Comparison of ENCODE assay signal across 9 cellular contexts in genomic region chr5:140591747-140592372, GRCh38. TPM values are rescaled to one million over a fixed set of nuclear protein-coding genes. Genes with fewer than 3 reads are reported as not detected.
DNase-seq lines count a peak whose midpoint lies in the region; ATAC-seq lines count a peak whose summit lies in the region.
"Had no signal": no experiment of that assay in that cellular context is flagged by ENCODE, and none has a peak within 500 bp of the region (broad histone marks: within the 10 kb centered on the region; RNA-seq: fewer than 3 reads in every experiment).

No MANE protein-coding gene starts in this region.

- no peaks in the 10 kb centered on the region for H3K9me3 ChIP-seq in adipocyte (ENCODE audit: control insufficient read depth, low read length)

- H3K4me1 ChIP-seq in adipocyte (ENCODE audit: control insufficient read depth, insufficient read depth, low read length): peaks cover 47% of the 10 kb centered on the region

- no peaks in the 10 kb centered on the region for H3K27me3 ChIP-seq in adipocyte (replicated peaks; ENCODE audit: control insufficient read depth, insufficient read depth, low read length)

- H3K9ac ChIP-seq in adipocyte (ENCODE audit: low read length): no peak overlapping the region

- ATAC-seq in GM18907 (IDR thresholded peaks at IDR 0.05; ENCODE audit: unreplicated experiment): no peak

- H3K4me3 ChIP-seq in adipocyte (ENCODE audit: low read length): no peak overlapping the region

- DNase-seq in HS-27A (ENCODE audit: low read depth) (peak; percentile 23), adipocyte (ENCODE audit: low read depth) (peak; percentile 59), myocyte (ENCODE audit: low read depth) (peak; percentile 60), DMS153 treated with DMSO at 0.1 percent for 48 hours (lab: John Stamatoyannopoulos, UW; ENCODE audit: unreplicated experiment) (no peak), cortex of kidney (lab: John Stamatoyannopoulos, UW) (no peak)
- DNase-seq: activated CD4-positive, CD25-positive, alpha-beta regulatory T cell; DMS153; right cardiac atrium had no signal

- no peaks in the 10 kb centered on the region for H3K36me3 ChIP-seq in adipocyte (ENCODE audit: control insufficient read depth, insufficient read depth, low read length, severe bottlenecking)

RNA-seq across cellular contexts. Expression of gene SLC35A4, which starts 27.2 kb away (rescaled TPM):
- 40.0 and 40.5 TPM in 2 replicates for total RNA-seq in myocyte
- 119 TPM for polyA plus RNA-seq in myocyte (2012)

RNA-seq across cellular contexts. Expression of gene APBB3, which starts 27.5 kb away (rescaled TPM):
- 22.9 and 23.2 TPM in 2 replicates for total RNA-seq in myocyte
- polyA plus RNA-seq in myocyte (2012): 32.9 TPM

RNA-seq across cellular contexts. Expression of gene SRA1, which starts 34.6 kb away (rescaled TPM):
- total RNA-seq in myocyte: 38.5 and 44.9 TPM in 2 replicates
- 75.9 TPM for polyA plus RNA-seq in myocyte (2012)

RNA-seq across cellular contexts. Expression of gene CD14, which starts 41.1 kb away (rescaled TPM):
- total RNA-seq in myocyte: 0.21 and 0.64 TPM in 2 replicates
- 2.7 TPM for polyA plus RNA-seq in myocyte (2012)

RNA-seq across cellular contexts. Expression of gene EIF4EBP3, which starts 44.4 kb away (rescaled TPM):
- not detected in 2 replicates for total RNA-seq in myocyte
- polyA plus RNA-seq in myocyte (2012): 8.0 TPM

Comparison
In these comparisons a context has a peak if more than half of its experiments do, and no peak if none do; other contexts are left out.
1. DNase-seq: peak in HS-27A (single experiment), adipocyte (single experiment) and myocyte (single experiment); none in DMS153 treated with DMSO at 0.1 percent for 48 hours (single experiment) and cortex of kidney (single experiment).